9 cellular contexts compared by ENCODE assay signal in the genomic region with DNA sequence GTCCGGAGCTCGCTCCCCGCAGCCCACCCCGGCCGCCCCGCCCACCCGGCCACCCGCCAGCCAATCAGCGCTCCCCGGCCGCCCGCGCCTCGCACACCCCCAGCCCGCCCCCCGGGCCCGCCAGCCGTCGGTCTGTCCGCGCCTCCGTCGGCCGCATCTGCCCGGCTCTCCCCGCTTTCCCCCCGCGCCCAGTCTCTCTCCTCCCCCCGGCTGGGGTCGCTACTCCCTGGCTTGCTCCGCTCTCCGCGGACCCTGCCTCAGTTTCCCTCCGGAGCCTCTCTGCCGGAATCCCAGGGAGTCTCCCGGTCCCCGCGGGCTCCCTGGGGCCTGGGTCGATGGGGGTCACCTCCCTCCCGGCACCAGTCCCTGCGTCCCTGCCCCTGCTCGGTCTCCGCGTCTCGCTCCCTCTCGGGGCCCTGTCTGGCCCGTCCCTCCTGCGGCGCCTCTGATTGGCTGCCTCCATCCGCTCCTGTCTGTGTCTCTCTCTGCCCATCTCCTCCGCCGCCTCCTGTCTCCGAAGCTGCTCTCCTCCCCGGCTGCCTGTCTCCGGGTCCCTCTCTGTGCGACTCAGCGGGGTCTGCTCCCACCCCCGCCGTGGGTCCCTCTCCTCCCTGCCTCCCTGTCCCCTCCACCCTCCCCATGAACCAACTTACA. TPM values are rescaled to one million over a fixed set of nuclear protein-coding genes. Genes with fewer than 3 reads are reported as not detected.
A peak's percentile ranks its signal among the peaks of the same experiment; 100 is the strongest.
DNase-seq lines count a peak whose midpoint lies in the region; ATAC-seq and TF ChIP-seq lines count a peak whose summit lies in the region.
"Had no signal": no experiment of that assay in that cellular context is flagged by ENCODE, and none has a peak within 500 bp of the region (broad histone marks: within the 10 kb centered on the region; RNA-seq: fewer than 3 reads in every experiment).

No MANE protein-coding gene starts in this region.

- H3K36me3 ChIP-seq in esophagus muscularis mucosa (no peaks in the 10 kb centered on the region), trophoblast cell (ENCODE audit: control insufficient read depth in 1 of 2, insufficient read depth in 2 of 2, low read length in 2 of 2) (peaks cover 21 to 25% of the 10 kb centered on the region in 2 experiments)

- TF ChIP-seq EP300 in esophagus muscularis mucosa (IDR thresholded peaks at IDR 0.05) = no peak

- peaks cover 38% of the 10 kb centered on the region for H3K27me3 Mint-ChIP-seq in activated B cell treated with CpG ODN at 0.5 μM for 24 hours

- H3K27ac ChIP-seq in esophagus muscularis mucosa (replicated peaks in 1 of 4) = no peak overlapping the region
- H3K27ac ChIP-seq in trophoblast cell (ENCODE audit: low read depth, low read length) = peak overlapping the region; percentile 91

- H3K18ac ChIP-seq in trophoblast cell (ENCODE audit: low read length) = peak overlapping the region; percentile 96

- H4K12ac ChIP-seq in trophoblast cell (ENCODE audit: low read depth, low read length) = peak overlapping the region; percentile 63

- H3K4me2 ChIP-seq in trophoblast cell (ENCODE audit: low read length) = peak overlapping the region; percentile 70

- peak overlapping the region; percentile 94 for H2BK5ac ChIP-seq in trophoblast cell (ENCODE audit: low read depth, low read length, poor library complexity)

- TF ChIP-seq CTCF in activated B cell treated with CpG ODN at 0.5 μM for 24 hours (IDR thresholded peaks at IDR 0.05) = no peak
- TF ChIP-seq CTCF in esophagus muscularis mucosa (IDR thresholded peaks at IDR 0.05) = no peak

- peak overlapping the region; percentile 64 for H4K8ac ChIP-seq in trophoblast cell (ENCODE audit: low read depth, low read length)

- peaks cover 42% of the 10 kb centered on the region for H3K79me1 ChIP-seq in trophoblast cell (ENCODE audit: low read length)

- no peaks in the 10 kb centered on the region for H3K36me3 Mint-ChIP-seq in activated B cell treated with CpG ODN at 0.5 μM for 24 hours (ENCODE audit: low read depth)

- WGBS in esophagus muscularis mucosa = 0% methylated on average over 24 of the region's 59 CpGs
- no CpG with 5 or more reads among the region's 59 CpGs for WGBS in trophoblast cell (ENCODE audit: extremely low coverage, insufficient coverage, insufficient read length)

- no peaks in the 10 kb centered on the region for H3K9me3 ChIP-seq in esophagus muscularis mucosa
- no peaks in the 10 kb centered on the region for H3K9me3 ChIP-seq in trophoblast cell (ENCODE audit: insufficient read depth, low read depth, low read length)

- no peak for TF ChIP-seq POLR2A in esophagus muscularis mucosa (IDR thresholded peaks at IDR 0.05; ENCODE audit: low read depth)

- CTCF ChIA-PET in activated B cell treated with CpG ODN at 0.5 μM for 24 hours (lab: Charles Lee) = no interaction called here

- peak overlapping the region; percentile 56 for H2AFZ ChIP-seq in trophoblast cell (ENCODE audit: insufficient read depth, low read length, poor library complexity)

- H3K4me3 ChIP-seq in esophagus muscularis mucosa (peak overlapping the region; percentile 31 to 48 (median 38)), trophoblast cell (ENCODE audit: low read depth, low read length) (peak overlapping the region; percentile 73)

- POLR2A ChIA-PET in activated B cell treated with CpG ODN at 0.5 μM for 24 hours (lab: Charles Lee) = interaction anchor here (1.5 kb wide), 1 partner anchor 14 kb away, joined by 9 read pairs; the partner anchor contains the start of gene TMEM238

- H3K4ac ChIP-seq in trophoblast cell (ENCODE audit: low read depth, low read length) = peak overlapping the region; percentile 71

- peaks cover 17 to 30% (median 28%) of the 10 kb centered on the region in 4 donors for H3K4me1 ChIP-seq in esophagus muscularis mucosa
- peaks cover 35 to 41% of the 10 kb centered on the region in 2 experiments for H3K4me1 ChIP-seq in trophoblast cell (ENCODE audit: control insufficient read depth in 1 of 2, insufficient read depth in 2 of 2, low read length in 2 of 2)

- peak; percentile 47 for ATAC-seq in activated B cell treated with CpG ODN at 0.5 μM for 24 hours (ENCODE audit: low read depth)
- ATAC-seq in HG02970 (IDR thresholded peaks at IDR 0.05; ENCODE audit: low FRiP score, unreplicated experiment) = no peak
- no peak for ATAC-seq in GM19324 (IDR thresholded peaks at IDR 0.05; ENCODE audit: low FRiP score, unreplicated experiment)

- H3K27me3 ChIP-seq in esophagus muscularis mucosa = peaks cover 5 to 96% (median 51%) of the 10 kb centered on the region in 4 donors
- no peaks in the 10 kb centered on the region for H3K27me3 ChIP-seq in trophoblast cell (ENCODE audit: insufficient read depth, low read length)

- H3K27ac Mint-ChIP-seq in activated B cell treated with CpG ODN at 0.5 μM for 24 hours = no peak overlapping the region

- intact Hi-C loops in activated B cell treated with CpG ODN at 0.5 μM for 24 hours (cut with micrococcal nuclease) = no loop called here
- intact Hi-C loops in esophagus muscularis mucosa (cut with DNase I) = no loop called here

- DNase-seq in DMS 273 (lab: John Stamatoyannopoulos, UW; ENCODE audit: unreplicated experiment) = peak; percentile 74
- peak; percentile 81 for DNase-seq in M059J (ENCODE audit: low read depth)
- no peak for DNase-seq in activated B cell treated with CpG ODN at 0.5 μM for 24 hours
- DNase-seq in esophagus muscularis mucosa (ENCODE audit: extremely low spot score) = no peak
- peak in 1 of 2 donors; percentile 51 for DNase-seq in trophoblast cell
- DNase-seq in LoVo (ENCODE audit: low spot score) = no peak

- H4K91ac ChIP-seq in trophoblast cell (ENCODE audit: low read depth, low read length) = peak overlapping the region; percentile 95

- peak overlapping the region; percentile 57 for H3K9ac ChIP-seq in trophoblast cell (ENCODE audit: low read length)

- no peaks in the 10 kb centered on the region for H3K9me3 Mint-ChIP-seq in activated B cell treated with CpG ODN at 0.5 μM for 24 hours

- H3K23ac ChIP-seq in trophoblast cell (ENCODE audit: low read length) = no peak overlapping the region

- H3K4me3 Mint-ChIP-seq in activated B cell treated with CpG ODN at 0.5 μM for 24 hours = peak overlapping the region; percentile 68

- H2BK12ac ChIP-seq in trophoblast cell (ENCODE audit: low read length) = peak overlapping the region; percentile 42

- peak overlapping the region; percentile 92 for H3K14ac ChIP-seq in trophoblast cell (ENCODE audit: low read length)

- peaks cover 15% of the 10 kb centered on the region for H3K79me2 ChIP-seq in trophoblast cell (ENCODE audit: control insufficient read depth, insufficient read depth, low read length, poor library complexity)

- peak overlapping the region; percentile 80 for H2AK5ac ChIP-seq in trophoblast cell (ENCODE audit: low read length)

- peak overlapping the region; percentile 89 for H2BK120ac ChIP-seq in trophoblast cell (ENCODE audit: insufficient read depth, low read length, poor library complexity)

- peaks cover 14% of the 10 kb centered on the region for H3K4me1 Mint-ChIP-seq in activated B cell treated with CpG ODN at 0.5 μM for 24 hours

RNA-seq across cellular contexts. Expression of gene IL11, which starts 0.5 kb away (rescaled TPM):
- total RNA-seq in M059J (2014; rRNA removed; shearing (Covaris generic)) = 23.0 and 39.1 TPM in 2 replicates
- total RNA-seq in activated B cell treated with CpG ODN at 0.5 μM for 24 hours (not detected in 2 replicates), esophagus muscularis mucosa (under 1 TPM in 2 of 4 donors, not detected in 2; 0.33 to 0.34 TPM)
- polyA plus RNA-seq in trophoblast cell (2013) = 14.7 and 15.0 TPM in 2 replicates

RNA-seq across cellular contexts. Expression of gene GARIN5B, which starts 6.7 kb away (rescaled TPM):
- not detected in 2 replicates for total RNA-seq in M059J (2014; rRNA removed; shearing (Covaris generic))
- total RNA-seq in activated B cell treated with CpG ODN at 0.5 μM for 24 hours (not detected in 2 replicates), esophagus muscularis mucosa (not detected)
- 0.04 and 0.06 TPM in 2 replicates for polyA plus RNA-seq in trophoblast cell (2013)
- total RNA-seq: pulmonary artery endothelial cell had no signal

RNA-seq across cellular contexts. Expression of gene TMEM190, which starts 6.8 kb away (rescaled TPM):
- total RNA-seq in M059J (2014; rRNA removed; shearing (Covaris generic)) = 0.22 TPM in 1 of 2 replicates, not detected in the other
- total RNA-seq in activated B cell treated with CpG ODN at 0.5 μM for 24 hours = not detected in 2 replicates
- total RNA-seq in esophagus muscularis mucosa = not detected
- 0.15 and 0.18 TPM in 2 replicates for polyA plus RNA-seq in trophoblast cell (2013)
- total RNA-seq: pulmonary artery endothelial cell had no signal

RNA-seq across cellular contexts. Expression of gene TMEM238, which starts 14.3 kb away (rescaled TPM):
- total RNA-seq in M059J (2014; rRNA removed; shearing (Covaris generic)) = 1.1 and 1.2 TPM in 2 replicates
- 3.8 and 4.9 TPM in 2 replicates for total RNA-seq in activated B cell treated with CpG ODN at 0.5 μM for 24 hours
- total RNA-seq in esophagus muscularis mucosa = 1 to 10 TPM in 2 of 4 donors, under 1 TPM in 2; 0.83 to 7.5 (median 1.00) TPM
- 0.50 and 0.52 TPM in 2 replicates for polyA plus RNA-seq in trophoblast cell (2013)

RNA-seq across cellular contexts. Expression of gene COX6B2, which starts 15.3 kb away (rescaled TPM):
- total RNA-seq in M059J (2014; rRNA removed; shearing (Covaris generic)) = 0.30 TPM in 1 of 2 replicates, not detected in the other
- total RNA-seq in activated B cell treated with CpG ODN at 0.5 μM for 24 hours (not detected in 2 replicates), esophagus muscularis mucosa (under 1 TPM in 1 of 4 donors, not detected in 3; 0.19 TPM)
- 0.49 and 0.67 TPM in 2 replicates for polyA plus RNA-seq in trophoblast cell (2013)
- total RNA-seq: pulmonary artery endothelial cell had no signal

Comparison
In these comparisons a context has a peak if more than half of its experiments do, and no peak if none do; other contexts are left out.
1. DNase-seq: peak in DMS 273 (single experiment) and M059J (single experiment); none in activated B cell treated with CpG ODN at 0.5 μM for 24 hours (single experiment), esophagus muscularis mucosa (single experiment) and LoVo (single experiment).
2. RNA of gene IL11, which starts 0.5 kb away (total RNA-seq): 23.0 to 39.1 TPM in M059J; 0.33 to 0.34 TPM in esophagus muscularis mucosa and not detected in activated B cell treated with CpG ODN at 0.5 μM for 24 hours; every median in the first group is over 10 times any median in the second.